ENCODE assay signal across 13 cellular contexts in genomic region chr13:44842158-44842557, GRCh38.
DNase-seq lines count a peak whose midpoint lies in the region; ATAC-seq and TF ChIP-seq lines count a peak whose summit lies in the region.
"Had no signal": no experiment of that assay in that cellular context is flagged by ENCODE, and none has a peak within 500 bp of the region (broad histone marks: within the 10 kb centered on the region; RNA-seq: fewer than 3 reads in every experiment).

No MANE protein-coding gene starts in this region.

- H3K27ac ChIP-seq in right atrium auricular region = no peak overlapping the region
- H3K27ac ChIP-seq in heart right ventricle = no peak overlapping the region

- H3K27me3 ChIP-seq in right atrium auricular region (no peaks in the 10 kb centered on the region), heart right ventricle (no peaks in the 10 kb centered on the region)

- H3K36me3 ChIP-seq in right atrium auricular region = no peaks in the 10 kb centered on the region
- no peaks in the 10 kb centered on the region for H3K36me3 ChIP-seq in heart right ventricle

- H3K9me3 ChIP-seq in right atrium auricular region (no peaks in the 10 kb centered on the region), heart right ventricle (no peaks in the 10 kb centered on the region)

- DNase-seq in right atrium auricular region (ENCODE audit: low spot score) (peak; percentile 7), heart right ventricle (no peak), fibroblast of the aortic adventitia (ENCODE audit: low read depth) (peak; percentile 64), NCI-H1105 treated with DMSO at 0.1 percent for 48 hours (lab: John Stamatoyannopoulos, UW) (no peak)
- no peak for DNase-seq in stimulated activated CD8-positive, alpha-beta memory T cell treated with anti-CD3 and anti-CD28 coated beads, Interleukin-4, amount 100 ng/mL, for 48 hours
- DNase-seq: activated naive CD8-positive, alpha-beta T cell treated with anti-CD3 and anti-CD28 coated beads for 36 hours; foreskin melanocyte; Kasumi-1; stimulated activated CD4-positive, alpha-beta T cell treated with anti-CD3 and anti-CD28 coated beads, Interleukin-15, amount 100 ng/mL, for 24 hours had no signal

- ATAC-seq in heart right ventricle = no peak
- ATAC-seq in SK-N-SH treated with all-trans-retinoic acid at 6 μM for 48 hours = peak; percentile 92
- no peak for ATAC-seq in HG03457 (IDR thresholded peaks at IDR 0.05; ENCODE audit: unreplicated experiment)
- ATAC-seq in GM18511 (IDR thresholded peaks at IDR 0.05; ENCODE audit: unreplicated experiment) = no peak

- WGBS in heart right ventricle, 2 donors = 66 to 68% methylated on average over 1 of the region's 1 CpG

- H3K4me3 ChIP-seq in right atrium auricular region (no peak overlapping the region), heart right ventricle (no peak overlapping the region), fibroblast of the aortic adventitia (ENCODE audit: low read depth, low read length) (no peak overlapping the region)
- H3K4me3 ChIP-seq: coronary artery had no signal

- H3K4me1 ChIP-seq in right atrium auricular region (no peaks in the 10 kb centered on the region), heart right ventricle (peaks cover 0 to 18% (median 0%) of the 10 kb centered on the region in 9 donors)

- TF ChIP-seq CTCF in right atrium auricular region (IDR thresholded peaks at IDR 0.05) (no peak), heart right ventricle (IDR thresholded peaks at IDR 0.05) (no peak), fibroblast of the aortic adventitia (IDR thresholded peaks at IDR 0.05; ENCODE audit: insufficient read depth, low read length) (no peak)

- intact Hi-C loops in heart right ventricle (cut with DNase I) = no loop called here

TF ChIP-seq in SK-N-SH treated with all-trans-retinoic acid at 6 μM for 48 hours, 23 proteins besides CTCF, POLR2A, EP300 and RAD21:
- TF ChIP-seq BACH2 (CRISPR knock-in tag; IDR thresholded peaks at IDR 0.05; ENCODE audit: borderline replicate concordance) (no peak), ISL1 (CRISPR knock-in tag; IDR thresholded peaks at IDR 0.05) (peak; percentile 84), GLIS3 (CRISPR knock-in tag; IDR thresholded peaks at IDR 0.05) (no peak), ZNF565 (CRISPR knock-in tag; conservative IDR thresholded peaks at IDR 0.05; ENCODE audit: low read depth) (no peak), ZNF70 (CRISPR knock-in tag; IDR thresholded peaks at IDR 0.05) (no peak), ZC3H10 (CRISPR knock-in tag; IDR thresholded peaks at IDR 0.05) (peak; percentile 67; the same call in 1 of the 2 replicates), SNAI2 (CRISPR knock-in tag; IDR thresholded peaks at IDR 0.05) (no peak), OSR1 (CRISPR knock-in tag; IDR thresholded peaks at IDR 0.05) (no peak), TOX (CRISPR knock-in tag; IDR thresholded peaks at IDR 0.05; ENCODE audit: borderline replicate concordance) (no peak), TSHZ2 (CRISPR knock-in tag; IDR thresholded peaks at IDR 0.05) (no peak), CREB5 (CRISPR knock-in tag; IDR thresholded peaks at IDR 0.05; ENCODE audit: low read depth) (no peak), TCF4 (CRISPR knock-in tag; IDR thresholded peaks at IDR 0.05; ENCODE audit: borderline replicate concordance) (no peak)

Comparison
In these comparisons a context has a peak if more than half of its experiments do, and no peak if none do; other contexts are left out.
1. DNase-seq: peak in right atrium auricular region (single experiment) and fibroblast of the aortic adventitia (single experiment); none in heart right ventricle (0 of 2), stimulated activated CD8-positive, alpha-beta memory T cell treated with anti-CD3 and anti-CD28 coated beads, Interleukin-4, amount 100 ng/mL, for 48 hours (single experiment) and NCI-H1105 treated with DMSO at 0.1 percent for 48 hours (single experiment).